In genomic region chr7:101543846-101544245, GRCh38 we compare ENCODE assay signal across 26 cellular contexts.
"Had no signal": no experiment of that assay in that cellular context is flagged by ENCODE, and none has a peak within 500 bp of the region (broad histone marks: within the 10 kb centered on the region; RNA-seq: fewer than 3 reads in every experiment).

No MANE protein-coding gene starts in this region.

- H3K36me3 ChIP-seq: colonic mucosa, esophagus squamous epithelium, gastrocnemius medialis, left ventricle myocardium inferior had no signal

- H3K27ac ChIP-seq: colonic mucosa, epithelial cell of prostate, esophagus squamous epithelium, gastrocnemius medialis, hepatocyte, left ventricle myocardium inferior had no signal

- ATAC-seq: effector memory CD8-positive, alpha-beta T cell; esophagus mucosa; gastrocnemius medialis; left lobe of liver had no signal

- H3K27me3 ChIP-seq: colonic mucosa, gastrocnemius medialis, hepatocyte had no signal

- DNase-seq: cerebellar nuclear complex; colonic mucosa; cortex of kidney; effector CD8-positive, alpha-beta T cell; effector memory CD8-positive, alpha-beta T cell; endodermal cell; erythroblast; esophagus squamous epithelium; foreskin fibroblast; foreskin melanocyte; gastrocnemius medialis; glutamatergic neuron; head of caudate nucleus; hypothalamus; kidney glomerular epithelial cell; left colon; left ventricle myocardium inferior; mammary epithelial cell; mesendoderm; midbrain; naive B cell had no signal

- H3K9me3 ChIP-seq: colonic mucosa, esophagus squamous epithelium, gastrocnemius medialis, left ventricle myocardium inferior had no signal

- H3K4me1 ChIP-seq: colonic mucosa, gastrocnemius medialis, left ventricle myocardium inferior had no signal

- H3K4me3 ChIP-seq: colonic mucosa, esophagus squamous epithelium, gastrocnemius medialis, hepatocyte, left ventricle myocardium inferior, lung had no signal
